ENCODE assay signal across 11 cellular contexts in the genomic region with DNA sequence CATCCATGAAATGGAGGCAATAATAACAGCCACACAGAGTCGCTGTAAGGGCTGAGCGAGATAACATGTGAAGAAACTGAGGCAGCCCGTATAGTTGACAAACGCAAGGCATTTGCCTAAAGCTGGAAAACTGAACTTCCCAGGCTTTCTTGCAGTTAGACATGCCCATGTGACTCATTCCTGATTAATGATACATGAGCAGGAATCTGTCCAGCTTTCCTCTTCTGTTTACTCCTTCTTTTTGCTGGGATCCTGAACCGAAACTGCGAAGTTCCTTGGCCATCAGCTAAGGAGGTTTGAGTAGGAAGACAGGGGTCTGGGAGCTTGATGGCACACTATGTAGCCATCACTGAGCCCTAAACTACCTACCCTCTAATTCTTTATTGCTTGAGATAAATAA. TPM values are rescaled to one million over a fixed set of nuclear protein-coding genes. Genes with fewer than 3 reads are reported as not detected.
DNase-seq lines count a peak whose midpoint lies in the region; FAIRE-seq and TF ChIP-seq lines count a peak whose summit lies in the region.
"Had no signal": no experiment of that assay in that cellular context is flagged by ENCODE, and none has a peak within 500 bp of the region (broad histone marks: within the 10 kb centered on the region; RNA-seq: fewer than 3 reads in every experiment).

No MANE protein-coding gene starts in this region.

- H3K4me3 ChIP-seq in choroid plexus epithelial cell (ENCODE audit: low read depth, low read length), result no peak overlapping the region
- no peak overlapping the region for H3K4me3 ChIP-seq in kidney epithelial cell (ENCODE audit: low read depth, low read length)
- no peak overlapping the region for H3K4me3 ChIP-seq in mesendoderm (ENCODE audit: low read length)

- H2BK15ac ChIP-seq in mesendoderm (replicated peaks; ENCODE audit: low read depth), result no peak overlapping the region

- DNase-seq in HS-5 (ENCODE audit: low read depth) (peak; percentile 69), choroid plexus epithelial cell (ENCODE audit: low read depth) (peak; percentile 50), kidney epithelial cell (ENCODE audit: low read depth) (peak; percentile 63), mesendoderm (no peak), ecto neural progenitor cell (ENCODE audit: low spot score) (no peak), NCI-H82 (lab: John Stamatoyannopoulos, UW) (no peak), HTR-8/SVneo (ENCODE audit: insufficient read length, low spot score) (no peak)
- DNase-seq: MM.1S had no signal

- no peak overlapping the region for H3K56ac ChIP-seq in mesendoderm (ENCODE audit: low read length)

- no CpG with 5 or more reads among the region's 6 CpGs for WGBS in mesendoderm (ENCODE audit: extremely low coverage, insufficient coverage, low lambda C conversion rate)

- FAIRE-seq in HTR-8/SVneo (lab: Jason Lieb, UNC), result no peak
- FAIRE-seq: G401.6 had no signal

- H4K5ac ChIP-seq in mesendoderm (ENCODE audit: low read length), result no peak overlapping the region

- no peak overlapping the region for H3K18ac ChIP-seq in mesendoderm (ENCODE audit: low read length)

- H3K27me3 ChIP-seq in kidney epithelial cell (ENCODE audit: control insufficient read depth, insufficient read depth, low read length), result no peaks in the 10 kb centered on the region
- H3K27me3 ChIP-seq in mesendoderm (ENCODE audit: insufficient read depth, low read length, poor library complexity), result no peaks in the 10 kb centered on the region

- H3K36me3 ChIP-seq in kidney epithelial cell (ENCODE audit: control insufficient read depth, insufficient read depth, low read length) (no peaks in the 10 kb centered on the region), mesendoderm (ENCODE audit: control insufficient read depth, insufficient read depth, low read length) (no peaks in the 10 kb centered on the region)

- peak overlapping the region; percentile 33 for H3K27ac ChIP-seq in temporal lobe (ENCODE audit: low read depth, low read length)
- no peak overlapping the region for H3K27ac ChIP-seq in mesendoderm (ENCODE audit: low read depth, low read length)

- H3K4me1 ChIP-seq in mesendoderm (ENCODE audit: control insufficient read depth, low read depth, low read length), result no peaks in the 10 kb centered on the region

- no peak overlapping the region for H3K4ac ChIP-seq in mesendoderm (ENCODE audit: low read depth, low read length)

- no peak overlapping the region for H3K23ac ChIP-seq in mesendoderm (ENCODE audit: low read length)

- H2BK5ac ChIP-seq in mesendoderm (ENCODE audit: low read length), result no peak overlapping the region

- no peak overlapping the region for H3K4me2 ChIP-seq in mesendoderm (ENCODE audit: low read length)

- H3K79me1 ChIP-seq in mesendoderm (ENCODE audit: low read length), result no peaks in the 10 kb centered on the region

- no peaks in the 10 kb centered on the region for H3K79me2 ChIP-seq in mesendoderm (ENCODE audit: control insufficient read depth, insufficient read depth, low read length)

- no peak overlapping the region for H3K9ac ChIP-seq in mesendoderm (ENCODE audit: low read length)

- no peak overlapping the region for H2AK5ac ChIP-seq in mesendoderm (ENCODE audit: low read length)

- H4K8ac ChIP-seq in mesendoderm (ENCODE audit: low read depth, low read length), result no peak overlapping the region

- H2BK120ac ChIP-seq in mesendoderm (ENCODE audit: low read depth, low read length), result no peak overlapping the region

- TF ChIP-seq CTCF in choroid plexus epithelial cell (conservative IDR thresholded peaks at IDR 0.05; ENCODE audit: low read depth, low read length), result no peak
- TF ChIP-seq CTCF in kidney epithelial cell (IDR thresholded peaks at IDR 0.05; ENCODE audit: insufficient read depth, low read length, poor library complexity, severe bottlenecking), result no peak

RNA-seq across cellular contexts. Expression of gene ST8SIA1, which starts 52.2 kb away (rescaled TPM):
- total RNA-seq in kidney epithelial cell, result 0.14 and 0.21 TPM in 2 replicates
- total RNA-seq in temporal lobe, result 16.0 TPM
- 0.56 TPM for polyA plus RNA-seq in mesendoderm (2013, experiment 1 of 2)
- 0.59 TPM for polyA plus RNA-seq in mesendoderm (2013, experiment 2 of 2)
- total RNA-seq: left lobe of liver had no signal

Comparison
In these comparisons a context has a peak if more than half of its experiments do, and no peak if none do; other contexts are left out.
1. DNase-seq: peak in HS-5 (single experiment), choroid plexus epithelial cell (single experiment) and kidney epithelial cell (single experiment); none in mesendoderm (single experiment), ecto neural progenitor cell (single experiment), NCI-H82 (single experiment) and HTR-8/SVneo (single experiment).
2. RNA of gene ST8SIA1, which starts 52.2 kb away (total RNA-seq): 16.0 TPM in temporal lobe (single experiment); 0.14 to 0.21 TPM in kidney epithelial cell; every median in the first group is over 10 times any median in the second.